10 cellular contexts compared by ENCODE assay signal in the genomic region with DNA sequence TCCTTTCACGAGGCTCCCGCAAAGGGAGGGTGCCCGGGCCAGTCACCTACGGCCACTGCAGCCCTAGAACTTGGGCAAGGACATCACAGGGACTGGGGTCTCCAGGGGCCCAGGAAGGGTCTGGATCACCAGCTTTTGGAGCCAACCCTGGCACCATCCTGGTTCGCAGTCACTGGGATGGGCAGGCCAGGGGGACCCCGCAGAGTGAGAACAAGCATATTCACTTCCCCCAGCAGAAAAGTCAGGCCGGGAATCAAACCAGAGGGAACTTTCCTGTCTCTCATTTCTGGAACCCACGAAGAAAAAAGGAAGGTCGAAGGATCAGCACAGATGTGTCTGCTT. TPM values are rescaled to one million over a fixed set of nuclear protein-coding genes. Genes with fewer than 3 reads are reported as not detected.
DNase-seq lines count a peak whose midpoint lies in the region; ATAC-seq, FAIRE-seq and TF ChIP-seq lines count a peak whose summit lies in the region.
"Had no signal": no experiment of that assay in that cellular context is flagged by ENCODE, and none has a peak within 500 bp of the region (broad histone marks: within the 10 kb centered on the region; RNA-seq: fewer than 3 reads in every experiment).

No MANE protein-coding gene starts in this region.

- CTCF ChIA-PET in activated CD4-positive, alpha-beta T cell treated with anti-CD3 and anti-CD28 coated beads for 36 hours (lab: Charles Lee), result interaction anchor here (0.7 to 1.0 kb wide), 2 partner anchors 84 to 119 kb away, joined by 3 to 6 read pairs; no protein-coding TSS in a partner anchor

- peaks cover 4% of the 10 kb centered on the region for H3K36me3 Mint-ChIP-seq in activated CD4-positive, alpha-beta T cell treated with anti-CD3 and anti-CD28 coated beads for 36 hours (ENCODE audit: low read depth)
- H3K36me3 Mint-ChIP-seq in activated T-helper 2 cell treated with anti-CD3 and anti-CD28 coated beads, Interferon-gamma antibody, Interleukin-2, Interleukin-4, amounts not matched to agents 10 μg/mL and 5 μg/mL and 100 μg/mL, durations not matched to agents 14 hours and 24 hours and 36 hours (ENCODE audit: low read depth), result peaks cover 57% of the 10 kb centered on the region

- H3K27ac ChIP-seq in liver (ENCODE audit: low read depth in 1 of 2, low read length in 2 of 2) (peak overlapping the region; percentile 73 to 85), subcutaneous abdominal adipose tissue (ENCODE audit: low read depth, low read length) (peak overlapping the region; percentile 96)

- ATAC-seq in activated CD4-positive, alpha-beta T cell treated with anti-CD3 and anti-CD28 coated beads for 36 hours, result no peak
- ATAC-seq in HG02885 (IDR thresholded peaks at IDR 0.05; ENCODE audit: poor library complexity, unreplicated experiment), result no peak

- TF ChIP-seq CTCF in liver (IDR thresholded peaks at IDR 0.05; ENCODE audit: low read depth, low read length, missing input control), result no peak

- no peak for TF ChIP-seq POLR2A in GM12892 (IDR thresholded peaks at IDR 0.05; ENCODE audit: low read depth, low read length)

- WGBS in liver, result 54% methylated on average over 9 of the region's 9 CpGs

- H3K36me3 ChIP-seq in liver (ENCODE audit: control insufficient read depth in 4 of 4, insufficient read depth in 3 of 4, low read depth in 1 of 4, low read length in 3 of 4) (peaks cover 0 to 2% (median 0%) of the 10 kb centered on the region in 4 donors), subcutaneous abdominal adipose tissue (ENCODE audit: control insufficient read depth in 5 of 5, insufficient read depth in 5 of 5, low read length in 5 of 5) (peaks cover 0 to 16% (median 0%) of the 10 kb centered on the region in 5 donors)

- H3K9me3 ChIP-seq in liver (ENCODE audit: control insufficient read depth in 4 of 4, low read length in 3 of 4) (no peaks in the 10 kb centered on the region), subcutaneous abdominal adipose tissue (ENCODE audit: control insufficient read depth in 5 of 5, low read length in 5 of 5) (no peaks in the 10 kb centered on the region)

- no peak for TF ChIP-seq RAD21 in liver (IDR thresholded peaks at IDR 0.05)

- no peak overlapping the region for H3K4me3 ChIP-seq in liver (ENCODE audit: low read depth in 1 of 3, low read length in 3 of 3)
- peak overlapping the region in 4 of 5 donors; percentile 32 to 54 (median 48) for H3K4me3 ChIP-seq in subcutaneous abdominal adipose tissue (ENCODE audit: low read depth in 1 of 5, low read length in 5 of 5)

- DNase-seq in activated CD4-positive, alpha-beta T cell treated with anti-CD3 and anti-CD28 coated beads for 36 hours, result no peak
- DNase-seq in activated CD4-positive, alpha-beta T cell treated with anti-CD3 and anti-CD28 coated beads for 4 hours, result no peak
- DNase-seq in activated T-helper 2 cell treated with anti-CD3 and anti-CD28 coated beads, Interferon-gamma antibody, Interleukin-2, Interleukin-4, amounts not matched to agents 10 μg/mL and 5 μg/mL and 100 μg/mL, durations not matched to agents 14 hours and 24 hours and 36 hours (ENCODE audit: low spot score), result no peak
- DNase-seq in GM12892 (ENCODE audit: insufficient read length) (no peak), midbrain (lab: John Stamatoyannopoulos, UW) (no peak)
- DNase-seq: NCI-H1105 treated with DMSO at 0.1 percent for 48 hours had no signal

- H3K27me3 Mint-ChIP-seq in activated CD4-positive, alpha-beta T cell treated with anti-CD3 and anti-CD28 coated beads for 36 hours, result no peaks in the 10 kb centered on the region
- no peaks in the 10 kb centered on the region for H3K27me3 Mint-ChIP-seq in activated T-helper 2 cell treated with anti-CD3 and anti-CD28 coated beads, Interferon-gamma antibody, Interleukin-2, Interleukin-4, amounts not matched to agents 10 μg/mL and 5 μg/mL and 100 μg/mL, durations not matched to agents 14 hours and 24 hours and 36 hours (ENCODE audit: low read depth)

- peak overlapping the region; percentile 60 for H3K4me3 Mint-ChIP-seq in activated CD4-positive, alpha-beta T cell treated with anti-CD3 and anti-CD28 coated beads for 36 hours
- peak overlapping the region; percentile 51 for H3K4me3 Mint-ChIP-seq in activated T-helper 2 cell treated with anti-CD3 and anti-CD28 coated beads, Interferon-gamma antibody, Interleukin-2, Interleukin-4, amounts not matched to agents 10 μg/mL and 5 μg/mL and 100 μg/mL, durations not matched to agents 14 hours and 24 hours and 36 hours (ENCODE audit: low read depth)

- FAIRE-seq in GM12892 (lab: Jason Lieb, UNC), result no peak
- FAIRE-seq: TTC549 had no signal

- H3K4me1 ChIP-seq in liver (ENCODE audit: control insufficient read depth in 4 of 4, insufficient read depth in 4 of 4, low read length in 3 of 4) (peaks cover 34 to 81% (median 68%) of the 10 kb centered on the region in 4 donors), subcutaneous abdominal adipose tissue (ENCODE audit: control insufficient read depth in 5 of 5, insufficient read depth in 5 of 5, low read length in 5 of 5) (peaks cover 25 to 100% (median 100%) of the 10 kb centered on the region in 5 donors)

- H3K27ac Mint-ChIP-seq in activated CD4-positive, alpha-beta T cell treated with anti-CD3 and anti-CD28 coated beads for 36 hours, result peak overlapping the region; percentile 99
- peak overlapping the region; percentile 76 for H3K27ac Mint-ChIP-seq in activated T-helper 2 cell treated with anti-CD3 and anti-CD28 coated beads, Interferon-gamma antibody, Interleukin-2, Interleukin-4, amounts not matched to agents 10 μg/mL and 5 μg/mL and 100 μg/mL, durations not matched to agents 14 hours and 24 hours and 36 hours

- POLR2A ChIA-PET in activated CD4-positive, alpha-beta T cell treated with anti-CD3 and anti-CD28 coated beads for 36 hours (lab: Charles Lee), result no interaction called here

- intact Hi-C loops in activated CD4-positive, alpha-beta T cell treated with anti-CD3 and anti-CD28 coated beads for 36 hours (cut with DNase I, micrococcal nuclease), result loop anchor here in 1 of 2 experiments (10.0 kb wide), 1 partner anchor 1011 kb away; no protein-coding TSS in a partner anchor
- intact Hi-C loops in activated T-helper 2 cell treated with anti-CD3 and anti-CD28 coated beads, Interferon-gamma antibody, Interleukin-2, Interleukin-4, amounts not matched to agents 10 μg/mL and 5 μg/mL and 100 μg/mL, durations not matched to agents 14 hours and 24 hours and 36 hours (cut with micrococcal nuclease), result no loop called here

- H3K27me3 ChIP-seq in liver (ENCODE audit: control insufficient read depth in 4 of 4, insufficient read depth in 4 of 4, low read length in 3 of 4) (no peaks in the 10 kb centered on the region), subcutaneous abdominal adipose tissue (ENCODE audit: control insufficient read depth in 5 of 5, insufficient read depth in 4 of 5, low read length in 5 of 5) (no peaks in the 10 kb centered on the region)

- H3K9ac ChIP-seq in liver (ENCODE audit: low read depth in 1 of 2, low read length in 2 of 2), result no peak overlapping the region
- H3K9ac ChIP-seq in subcutaneous abdominal adipose tissue (ENCODE audit: low read length in 5 of 5), result peak overlapping the region in 4 of 5 donors; percentile 14 to 92 (median 66)

- H3K4me1 Mint-ChIP-seq in activated CD4-positive, alpha-beta T cell treated with anti-CD3 and anti-CD28 coated beads for 36 hours, result peaks cover 90% of the 10 kb centered on the region
- peaks cover 78% of the 10 kb centered on the region for H3K4me1 Mint-ChIP-seq in activated T-helper 2 cell treated with anti-CD3 and anti-CD28 coated beads, Interferon-gamma antibody, Interleukin-2, Interleukin-4, amounts not matched to agents 10 μg/mL and 5 μg/mL and 100 μg/mL, durations not matched to agents 14 hours and 24 hours and 36 hours (ENCODE audit: low read depth)

- H3K9me3 Mint-ChIP-seq in activated CD4-positive, alpha-beta T cell treated with anti-CD3 and anti-CD28 coated beads for 36 hours (ENCODE audit: low read depth), result no peaks in the 10 kb centered on the region
- no peaks in the 10 kb centered on the region for H3K9me3 Mint-ChIP-seq in activated T-helper 2 cell treated with anti-CD3 and anti-CD28 coated beads, Interferon-gamma antibody, Interleukin-2, Interleukin-4, amounts not matched to agents 10 μg/mL and 5 μg/mL and 100 μg/mL, durations not matched to agents 14 hours and 24 hours and 36 hours

TF ChIP-seq in liver, 16 proteins besides CTCF, POLR2A, EP300 and RAD21 (continues in another document):
- TF ChIP-seq JUND (IDR thresholded peaks at IDR 0.05) (no peak), MAX (IDR thresholded peaks at IDR 0.05) (no peak), ATF3 (IDR thresholded peaks at IDR 0.05) (no peak), FOXA1 (IDR thresholded peaks at IDR 0.05) (no peak), NR2F2 (IDR thresholded peaks at IDR 0.05) (no peak), FOXA2 (IDR thresholded peaks at IDR 0.05) (no peak), TAF1 (conservative IDR thresholded peaks at IDR 0.05) (no peak)
- TF ChIP-seq, protein P1, sequence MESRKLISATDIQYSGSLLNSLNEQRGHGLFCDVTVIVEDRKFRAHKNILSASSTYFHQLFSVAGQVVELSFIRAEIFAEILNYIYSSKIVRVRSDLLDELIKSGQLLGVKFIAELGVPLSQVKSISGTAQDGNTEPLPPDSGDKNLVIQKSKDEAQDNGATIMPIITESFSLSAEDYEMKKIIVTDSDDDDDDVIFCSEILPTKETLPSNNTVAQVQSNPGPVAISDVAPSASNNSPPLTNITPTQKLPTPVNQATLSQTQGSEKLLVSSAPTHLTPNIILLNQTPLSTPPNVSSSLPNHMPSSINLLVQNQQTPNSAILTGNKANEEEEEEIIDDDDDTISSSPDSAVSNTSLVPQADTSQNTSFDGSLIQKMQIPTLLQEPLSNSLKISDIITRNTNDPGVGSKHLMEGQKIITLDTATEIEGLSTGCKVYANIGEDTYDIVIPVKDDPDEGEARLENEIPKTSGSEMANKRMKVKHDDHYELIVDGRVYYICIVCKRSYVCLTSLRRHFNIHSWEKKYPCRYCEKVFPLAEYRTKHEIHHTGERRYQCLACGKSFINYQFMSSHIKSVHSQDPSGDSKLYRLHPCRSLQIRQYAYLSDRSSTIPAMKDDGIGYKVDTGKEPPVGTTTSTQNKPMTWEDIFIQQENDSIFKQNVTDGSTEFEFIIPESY (IDR thresholded peaks at IDR 0.05), result no peak

RNA-seq across cellular contexts. Expression of gene SMAD7, which starts 15.4 kb away (rescaled TPM):
- total RNA-seq in activated CD4-positive, alpha-beta T cell treated with anti-CD3 and anti-CD28 coated beads for 36 hours, result 1 to 10 TPM; 7.2 to 9.3 TPM
- total RNA-seq in activated T-helper 2 cell treated with anti-CD3 and anti-CD28 coated beads, Interferon-gamma antibody, Interleukin-2, Interleukin-4, amounts not matched to agents 10 μg/mL and 5 μg/mL and 100 μg/mL, durations not matched to agents 14 hours and 24 hours and 36 hours, result 21.1 and 22.4 TPM in 2 replicates
- 10 to 100 TPM in 1 of 2 donors, 1 to 10 TPM in 1; 9.4 to 11.8 TPM for total RNA-seq in liver
- 10 to 100 TPM in 1 of 2 donors, 1 to 10 TPM in 1; 3.2 to 10.7 TPM for polyA plus RNA-seq in liver
- polyA plus RNA-seq in GM12892 (2012; ENCODE audit: missing spikeins), result 13.8 TPM

Comparison
In these comparisons a context has a peak if more than half of its experiments do, and no peak if none do; other contexts are left out.
1. H3K4me3 ChIP-seq: peak in subcutaneous abdominal adipose tissue (4 of 5); none in liver (0 of 3).
2. H3K9ac ChIP-seq: peak in subcutaneous abdominal adipose tissue (4 of 5); none in liver (0 of 2).